In genomic region chr6:36873612-36874011, GRCh38 we compare ENCODE assay signal across 8 cellular contexts. TPM values are rescaled to one million over a fixed set of nuclear protein-coding genes. Genes with fewer than 3 reads are reported as not detected.
DNase-seq lines count a peak whose midpoint lies in the region; ATAC-seq and TF ChIP-seq lines count a peak whose summit lies in the region.

No MANE protein-coding gene starts in this region.

- peak overlapping the region; percentile 99 for H3K4me3 Mint-ChIP-seq in endothelial cell (ENCODE audit: unreplicated experiment)

- H2AFZ ChIP-seq in OCI-LY3 (ENCODE audit: low read depth, low read length) = 0 out of 2 replicates have a peak overlapping the region, but pooled peaks have one; percentile 97

- H3K27me3 ChIP-seq in OCI-LY3 (ENCODE audit: low read depth, low read length) = no peaks in the 10 kb centered on the region
- H3K27me3 ChIP-seq in psoas muscle (ENCODE audit: insufficient read depth in 3 of 3, low read length in 2 of 3) = no peaks in the 10 kb centered on the region

- peaks cover 9% of the 10 kb centered on the region for H3K36me3 Mint-ChIP-seq in endothelial cell (ENCODE audit: low read depth, unreplicated experiment)

- no peak for ATAC-seq in psoas muscle
- no peak for ATAC-seq in mucosa of descending colon
- ATAC-seq in GM18519 (IDR thresholded peaks at IDR 0.05; ENCODE audit: low FRiP score, unreplicated experiment) = no peak
- no peak for ATAC-seq in HG02642 (IDR thresholded peaks at IDR 0.05; ENCODE audit: poor library complexity, unreplicated experiment)

- TF ChIP-seq CTCF in OCI-LY3 (IDR thresholded peaks at IDR 0.05; ENCODE audit: low read depth, low read length) (no peak), endothelial cell (IDR thresholded peaks at IDR 0.05; ENCODE audit: unreplicated experiment) (no peak), psoas muscle (IDR thresholded peaks at IDR 0.05) (no peak), mucosa of descending colon (IDR thresholded peaks at IDR 0.05) (no peak)

- peaks cover 41% of the 10 kb centered on the region for H3K79me2 ChIP-seq in OCI-LY3 (ENCODE audit: low read length)

- H3K27ac ChIP-seq in OCI-LY3 (ENCODE audit: low read length) (peak overlapping the region; percentile 75; the same call in 1 of the 2 replicates), psoas muscle (no peak overlapping the region)

- H3K4me2 ChIP-seq in OCI-LY3 (ENCODE audit: low read length) = peak overlapping the region; percentile 85

- peak; percentile 30 for DNase-seq in activated CD4-positive, alpha-beta T cell treated with anti-CD3 and anti-CD28 coated beads for 48 hours
- DNase-seq in activated CD4-positive, alpha-beta T cell treated with anti-CD3 and anti-CD28 coated beads for 1 hour = no peak
- DNase-seq in endothelial cell (ENCODE audit: low spot score) (no peak), psoas muscle (no peak), mucosa of descending colon (no peak)

- H3K4me1 ChIP-seq in OCI-LY3 (ENCODE audit: low read length) (peaks cover 15% of the 10 kb centered on the region), psoas muscle (peaks cover 5% of the 10 kb centered on the region), mucosa of descending colon (ENCODE audit: low read depth) (peaks cover 8% of the 10 kb centered on the region)

- no peaks in the 10 kb centered on the region for H3K27me3 Mint-ChIP-seq in endothelial cell (ENCODE audit: unreplicated experiment)

- 38 to 52% (median 40%) methylated on average over 2 of the region's 2 CpGs for WGBS in psoas muscle, 3 donors

- peaks cover 18% of the 10 kb centered on the region for H3K4me1 Mint-ChIP-seq in endothelial cell (ENCODE audit: unreplicated experiment)

- no peaks in the 10 kb centered on the region for H4K20me1 ChIP-seq in OCI-LY3 (ENCODE audit: insufficient read depth, low read length)

- intact Hi-C loops in psoas muscle (cut with DNase I) = no loop called here
- intact Hi-C loops in mucosa of descending colon (cut with DNase I, micrococcal nuclease) = no loop called here

- H3K9me3 Mint-ChIP-seq in endothelial cell (ENCODE audit: unreplicated experiment) = no peaks in the 10 kb centered on the region

- H3K9me3 ChIP-seq in OCI-LY3 (ENCODE audit: insufficient read depth, low read length) = no peaks in the 10 kb centered on the region
- H3K9me3 ChIP-seq in psoas muscle = no peaks in the 10 kb centered on the region
- H3K9me3 ChIP-seq in mucosa of descending colon = no peaks in the 10 kb centered on the region

- peak overlapping the region; percentile 89 for H3K9ac ChIP-seq in OCI-LY3 (ENCODE audit: low read length)

- H3K27ac Mint-ChIP-seq in endothelial cell (ENCODE audit: unreplicated experiment) = peak overlapping the region; percentile 99

- H3K4me3 ChIP-seq in OCI-LY3 (ENCODE audit: low read length) = peak overlapping the region; percentile 87
- H3K4me3 ChIP-seq in psoas muscle = peak overlapping the region; percentile 79
- H3K4me3 ChIP-seq in mucosa of descending colon = no peak overlapping the region

- H3K36me3 ChIP-seq in OCI-LY3 (replicated peaks; ENCODE audit: low read depth, low read length) (peaks cover 13% of the 10 kb centered on the region), psoas muscle (ENCODE audit: insufficient read depth in 1 of 2, low read depth in 1 of 2) (peaks cover 0 to 32% of the 10 kb centered on the region in 2 donors), mucosa of descending colon (ENCODE audit: low read depth) (no peaks in the 10 kb centered on the region)

RNA-seq across cellular contexts. Expression of gene PPIL1, which starts 1.0 kb away (rescaled TPM):
- total RNA-seq in endothelial cell (ENCODE audit: unreplicated experiment) = 33.4 TPM
- total RNA-seq in psoas muscle = 10 to 100 TPM; 20.9 to 38.8 (median 22.1) TPM
- 10 to 100 TPM; 18.1 to 92.3 (median 40.4) TPM for polyA plus RNA-seq in psoas muscle
- 10 to 100 TPM in 2 of 3 donors, 1 to 10 TPM in 1; 7.2 to 14.2 (median 10.5) TPM for total RNA-seq in mucosa of descending colon

RNA-seq across cellular contexts. Expression of gene C6orf89, which starts 12.1 kb away (rescaled TPM):
- total RNA-seq in endothelial cell (ENCODE audit: unreplicated experiment) (43.2 TPM), psoas muscle (10 to 100 TPM; 37.1 to 53.4 (median 51.1) TPM), mucosa of descending colon (10 to 100 TPM; 53.9 to 66.6 (median 56.0) TPM)
- polyA plus RNA-seq in psoas muscle = 10 to 100 TPM; 23.2 to 56.3 (median 35.4) TPM

RNA-seq across cellular contexts. Expression of gene CPNE5, which starts 34.4 kb away (rescaled TPM):
- 24.9 TPM for total RNA-seq in endothelial cell (ENCODE audit: unreplicated experiment)
- 1 to 10 TPM in 2 of 4 donors, under 1 TPM in 2; 0.27 to 1.1 (median 0.72) TPM for total RNA-seq in psoas muscle
- 1 to 10 TPM in 1 of 3 donors, under 1 TPM in 2; 0.03 to 1.7 (median 0.10) TPM for polyA plus RNA-seq in psoas muscle
- 10 to 100 TPM in 1 of 3 donors, 1 to 10 TPM in 2; 4.7 to 15.2 (median 6.1) TPM for total RNA-seq in mucosa of descending colon
